Comparison of ENCODE assay signal across 8 cellular contexts in the genomic region with DNA sequence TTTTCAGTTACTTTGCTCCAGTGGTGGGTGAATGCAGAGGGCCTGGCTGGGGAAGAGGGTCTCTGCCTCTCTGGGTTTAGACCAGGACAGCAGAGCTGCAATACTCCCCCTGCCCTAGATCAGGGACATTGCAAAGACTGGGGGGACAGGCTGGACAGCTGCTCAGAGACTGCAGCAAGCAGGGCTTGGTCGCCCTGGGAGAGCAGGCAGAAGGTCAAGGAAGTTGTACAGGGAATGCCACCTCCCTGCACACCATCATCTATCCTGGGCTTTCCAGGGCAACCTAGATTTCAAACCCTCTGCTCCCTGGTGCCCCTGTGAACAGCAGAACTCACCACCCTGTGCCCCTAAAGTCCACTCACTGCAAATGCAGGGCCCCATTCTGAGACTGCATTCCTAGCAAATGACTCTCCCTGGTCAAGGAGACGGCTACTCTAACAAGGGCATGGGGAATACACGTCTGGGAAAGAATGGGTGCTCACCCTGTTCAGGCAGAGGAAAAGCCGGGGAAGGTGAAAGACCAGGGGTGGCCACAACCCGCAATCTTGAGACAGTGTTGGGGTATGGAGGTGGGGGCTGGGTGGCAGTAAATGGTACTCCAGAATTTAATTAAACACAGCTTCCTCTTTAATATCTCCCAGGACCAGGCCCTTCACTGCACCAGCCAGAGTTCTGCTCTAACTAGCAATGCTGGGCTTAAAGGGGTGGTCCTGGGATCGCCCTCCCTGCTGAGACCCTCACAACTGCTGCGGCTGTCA. TPM values are rescaled to one million over a fixed set of nuclear protein-coding genes. Genes with fewer than 3 reads are reported as not detected.
DNase-seq lines count a peak whose midpoint lies in the region; ATAC-seq and TF ChIP-seq lines count a peak whose summit lies in the region.

No MANE protein-coding gene starts in this region.

- H3K79me1 ChIP-seq in IMR-90 (ENCODE audit: low read depth in 1 of 2, low read length in 2 of 2), result peaks cover 7 to 55% of the 10 kb centered on the region in 2 experiments

- H4K8ac ChIP-seq in IMR-90 (ENCODE audit: low read depth in 2 of 2, low read length in 2 of 2), result peak overlapping the region; percentile 85 to 89

- no peaks in the 10 kb centered on the region for H3K9me3 Mint-ChIP-seq in chondrocyte (ENCODE audit: low read depth)
- no peaks in the 10 kb centered on the region for H3K9me3 Mint-ChIP-seq in mesothelial cell of epicardium

- dilution Hi-C loops in IMR-90 (cut with HindIII; ENCODE audit: low sequenced_read_pairs, unreplicated experiment), result no loop called here

- peaks cover 31% of the 10 kb centered on the region for H3K9me1 ChIP-seq in IMR-90 (ENCODE audit: insufficient read depth, low read length)

- peak overlapping the region; percentile 88 for H3K4me2 ChIP-seq in IMR-90 (ENCODE audit: low read depth, low read length)

- H2BK20ac ChIP-seq in IMR-90 (ENCODE audit: low read depth, low read length), result peak overlapping the region; percentile 66

- no peak for TF ChIP-seq CTCF in A673 (conservative IDR thresholded peaks at IDR 0.05; ENCODE audit: low read depth, low read length)
- TF ChIP-seq CTCF in IMR-90 (conservative IDR thresholded peaks at IDR 0.05; ENCODE audit: low read depth, low read length), result no peak; the same call in 1 of the 2 replicates
- TF ChIP-seq CTCF in chondrocyte (IDR thresholded peaks at IDR 0.05), result peak; percentile 41
- TF ChIP-seq CTCF in mesothelial cell of epicardium (IDR thresholded peaks at IDR 0.05; ENCODE audit: unreplicated experiment), result no peak

- peak; percentile 56; the same call in 1 of the 2 replicates for TF ChIP-seq POLR2A in IMR-90 (IDR thresholded peaks at IDR 0.05; ENCODE audit: low read depth, low read length)

- peak overlapping the region; percentile 85 for H3K23ac ChIP-seq in IMR-90 (ENCODE audit: low read depth, low read length)

- ATAC-seq in IMR-90 (ENCODE audit: low read depth), result peak; percentile 72
- no peak for ATAC-seq in GM21423 (IDR thresholded peaks at IDR 0.05; ENCODE audit: unreplicated experiment)
- no peak for ATAC-seq in HG02571 (IDR thresholded peaks at IDR 0.05; ENCODE audit: unreplicated experiment)

- H2BK120ac ChIP-seq in IMR-90 (ENCODE audit: low read depth, low read length), result peak overlapping the region; percentile 78

- peaks cover 5% of the 10 kb centered on the region for H3K36me3 Mint-ChIP-seq in chondrocyte (ENCODE audit: low read depth)
- H3K36me3 Mint-ChIP-seq in mesothelial cell of epicardium, result no peaks in the 10 kb centered on the region

- H3K4me3 Mint-ChIP-seq in chondrocyte (ENCODE audit: unreplicated experiment), result peak overlapping the region; percentile 84
- peak overlapping the region; percentile 71 for H3K4me3 Mint-ChIP-seq in mesothelial cell of epicardium

- H3K27ac Mint-ChIP-seq in chondrocyte (ENCODE audit: unreplicated experiment) (peak overlapping the region; percentile 92), mesothelial cell of epicardium (peak overlapping the region; percentile 84)

- H3K4me1 Mint-ChIP-seq in chondrocyte (ENCODE audit: low read depth), result peaks cover 70% of the 10 kb centered on the region
- H3K4me1 Mint-ChIP-seq in mesothelial cell of epicardium, result peaks cover 65% of the 10 kb centered on the region

- H3K27me3 ChIP-seq in A673 (replicated peaks; ENCODE audit: insufficient read depth, low read depth, low read length, poor library complexity), result no peaks in the 10 kb centered on the region
- no peaks in the 10 kb centered on the region for H3K27me3 ChIP-seq in IMR-90 (ENCODE audit: control insufficient read depth, insufficient read depth, low read length)

- peak overlapping the region; percentile 98 for H2AK9ac ChIP-seq in IMR-90 (replicated peaks; ENCODE audit: low read depth, low read length, poor library complexity)

- peak overlapping the region; percentile 94 for H3K27ac ChIP-seq in A673 (ENCODE audit: low read depth, low read length, poor library complexity, severe bottlenecking)
- peak overlapping the region; percentile 93 for H3K27ac ChIP-seq in IMR-90 (ENCODE audit: insufficient read depth, low read length)

- peak overlapping the region; percentile 92 for H2AFZ ChIP-seq in IMR-90 (replicated peaks; ENCODE audit: low read length, poor library complexity)

- H3K14ac ChIP-seq in IMR-90 (replicated peaks; ENCODE audit: low read depth, low read length), result peak overlapping the region; percentile 94

- H2BK5ac ChIP-seq in IMR-90 (ENCODE audit: low read depth, low read length, poor library complexity, severe bottlenecking), result peak overlapping the region; percentile 92

- peak overlapping the region; percentile 79 for H3K18ac ChIP-seq in IMR-90 (ENCODE audit: low read depth, low read length)

- POLR2A ChIA-PET in A673 (lab: Charles Lee; ENCODE audit: low non-redundant PET) (no interaction called here), IMR-90 (lab: Charles Lee; ENCODE audit: unreplicated experiment) (no interaction called here)

- H3K27me3 Mint-ChIP-seq in chondrocyte (ENCODE audit: low read depth), result no peaks in the 10 kb centered on the region
- H3K27me3 Mint-ChIP-seq in mesothelial cell of epicardium (ENCODE audit: low read depth), result no peaks in the 10 kb centered on the region

- H3K4me1 ChIP-seq in A673 (ENCODE audit: insufficient read depth, low read length, poor library complexity, severe bottlenecking) (peaks cover 64% of the 10 kb centered on the region), IMR-90 (ENCODE audit: control insufficient read depth, insufficient read depth, low read length) (peaks cover 29% of the 10 kb centered on the region)

- H3K9ac ChIP-seq in IMR-90 (ENCODE audit: low read depth, low read length), result peak overlapping the region; percentile 96

- in situ Hi-C loops in IMR-90 (cut with MboI; ENCODE audit: low sequenced_read_pairs), result no loop called here

- H2AK5ac ChIP-seq in IMR-90 (ENCODE audit: low read depth, low read length), result peak overlapping the region; percentile 92

- H3K36me3 ChIP-seq in A673 (ENCODE audit: insufficient read depth, low read length, poor library complexity, severe bottlenecking) (peaks cover 19% of the 10 kb centered on the region), IMR-90 (ENCODE audit: control insufficient read depth, insufficient read depth, low read length) (peaks cover 17% of the 10 kb centered on the region)

- TF ChIP-seq RAD21 in IMR-90 (IDR thresholded peaks at IDR 0.05; ENCODE audit: low read length), result 0 out of 2 replicates have a peak, but pooled peaks have one; percentile 21

- CTCF ChIA-PET in A673 (lab: Charles Lee), result no interaction called here
- CTCF ChIA-PET in IMR-90 (lab: Yijun Ruan, JAX), result interaction anchor here (0.6 to 1.6 kb wide), 4 partner anchors 13 to 62 kb away, joined by 3 to 4 read pairs (median 4); no protein-coding TSS in a partner anchor

- intact Hi-C loops in A673 (cut with micrococcal nuclease; ENCODE audit: unreplicated experiment), result no loop called here
- intact Hi-C loops in IMR-90 (cut with micrococcal nuclease), result loop anchor here (1.0 to 5.0 kb wide), 3 partner anchors 62 to 200 kb away; a partner anchor contains a TSS

- H4K91ac ChIP-seq in IMR-90 (ENCODE audit: insufficient read depth, low read depth, low read length), result peak overlapping the region; percentile 96

- peak overlapping the region; percentile 96 for H3K56ac ChIP-seq in IMR-90 (ENCODE audit: extremely low read depth, insufficient read depth, low read length)

- H3K9me3 ChIP-seq in A673 (ENCODE audit: low read depth, low read length, poor library complexity, severe bottlenecking) (no peaks in the 10 kb centered on the region), IMR-90 (ENCODE audit: control insufficient read depth, insufficient read depth, low read length) (no peaks in the 10 kb centered on the region)

- peaks cover 30% of the 10 kb centered on the region for H4K20me1 ChIP-seq in IMR-90 (ENCODE audit: insufficient read depth, low read length)

- H4K5ac ChIP-seq in IMR-90 (ENCODE audit: low read depth, low read length), result peak overlapping the region; percentile 68

- H3K4ac ChIP-seq in IMR-90 (ENCODE audit: low read depth, low read length), result peak overlapping the region; percentile 94

- 0% methylated on average over 1 of the region's 7 CpGs; no CpG with 5 or more reads in 1 of the 2 experiments for WGBS in IMR-90 (ENCODE audit: extremely low coverage in 2 of 2, insufficient read length in 1 of 2), 2 experiments

- TSS peak; percentile 49 for BruUV-seq in A673 (replicated peaks; lab: Mats Ljungman, UMichigan)
- TSS peak; percentile 38 for BruUV-seq in IMR-90 (replicated peaks; lab: Mats Ljungman, UMichigan)

- H2BK15ac ChIP-seq in IMR-90 (ENCODE audit: low read depth, low read length), result peak overlapping the region; percentile 56; the same call in 2 of the 3 replicates

- no peak for DNase-seq in A673 (ENCODE audit: low spot score)
- peak; percentile 75 for DNase-seq in IMR-90
- no peak for DNase-seq in chondrocyte (ENCODE audit: low spot score)
- no peak for DNase-seq in mesothelial cell of epicardium (ENCODE audit: low spot score in 2 of 2, unreplicated experiment in 2 of 2)
- no peak for DNase-seq in stimulated activated CD4-positive, alpha-beta T cell treated with anti-CD3 and anti-CD28 coated beads, Interleukin-15, amount 100 ng/mL, for 24 hours
- no peak for DNase-seq in NCI-H2029 (lab: John Stamatoyannopoulos, UW)

- peak overlapping the region; percentile 68 for H3K4me3 ChIP-seq in A673 (ENCODE audit: low read depth, low read length, poor library complexity, severe bottlenecking)
- peak overlapping the region; percentile 84 for H3K4me3 ChIP-seq in IMR-90 (ENCODE audit: insufficient read depth, low read depth, low read length)

TF ChIP-seq in IMR-90, 13 proteins besides CTCF, POLR2A, EP300 and RAD21:
- TF ChIP-seq MXI1 (IDR thresholded peaks at IDR 0.05; ENCODE audit: borderline replicate concordance, low read depth, low read length), result no peak
- peak; percentile 15; the same call in 1 of the 2 replicates for TF ChIP-seq MAZ (IDR thresholded peaks at IDR 0.05; ENCODE audit: borderline replicate concordance, low read depth, low read length)
- no peak for TF ChIP-seq BHLHE40 (IDR thresholded peaks at IDR 0.05; ENCODE audit: low read depth, low read length)
- no peak for TF ChIP-seq CEBPB (IDR thresholded peaks at IDR 0.05; ENCODE audit: low read depth, low read length)
- peak; percentile 49; the same call in 1 of the 2 replicates for TF ChIP-seq FOS (IDR thresholded peaks at IDR 0.05; ENCODE audit: low read depth, low read length)

RNA-seq across cellular contexts. Expression of a gene that starts 1.0 kb away (rescaled TPM):
- total RNA-seq in A673 (2021) (198 and 201 TPM in 2 replicates), IMR-90 (2012; rRNA removed) (38.3 and 48.6 TPM in 2 replicates), chondrocyte (74.4 to 135 TPM (median 75.6 TPM) in 3 replicates), mesothelial cell of epicardium (33.3 to 38.7 TPM (median 35.3 TPM) in 3 replicates)
- 62.5 and 66.6 TPM in 2 replicates for polyA plus RNA-seq in IMR-90 (2012; rRNA removed)
- polyA plus RNA-seq in IMR-90 (2012; cell fraction: cytosol; rRNA removed), result 43.3 and 62.3 TPM in 2 replicates
- 123 and 327 TPM in 2 replicates for polyA plus RNA-seq in IMR-90 (2012; cell fraction: nucleus; rRNA removed; ENCODE audit: low replicate concordance)
